In the genomic region with DNA sequence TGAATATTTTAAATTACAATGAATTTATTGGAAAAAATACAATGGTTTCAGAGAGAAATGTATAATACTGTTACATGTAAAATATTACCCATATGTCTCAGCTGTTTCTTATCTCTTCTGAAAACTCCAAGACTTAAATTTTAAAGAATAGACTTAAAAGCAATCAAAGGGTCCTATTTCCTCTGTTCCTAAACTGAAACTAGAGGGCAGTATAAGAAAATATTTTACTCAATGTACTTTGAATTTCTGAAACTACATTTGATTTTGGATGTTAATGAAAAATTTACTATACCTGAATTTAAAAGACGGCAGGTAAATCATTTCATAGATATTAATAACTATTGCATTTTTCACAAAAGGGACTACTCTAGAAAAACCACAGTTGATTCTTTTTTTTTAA, we compare ENCODE assay signal across 27 cellular contexts.
A peak's percentile ranks its signal among the peaks of the same experiment; 100 is the strongest.
DNase-seq lines count a peak whose midpoint lies in the region; ATAC-seq and TF ChIP-seq lines count a peak whose summit lies in the region.
"Had no signal": no experiment of that assay in that cellular context is flagged by ENCODE, and none has a peak within 500 bp of the region (broad histone marks: within the 10 kb centered on the region; RNA-seq: fewer than 3 reads in every experiment).

No MANE protein-coding gene starts in this region.

- no peaks in the 10 kb centered on the region for H3K4me1 ChIP-seq in HCT116 (ENCODE audit: control insufficient read depth in 1 of 2, insufficient read depth in 2 of 2, low read length in 2 of 2)
- H3K4me1 ChIP-seq in RWPE2 (ENCODE audit: insufficient read depth, poor library complexity, severe bottlenecking), result no peaks in the 10 kb centered on the region
- H3K4me1 ChIP-seq: ascending aorta, HAP-1, testis had no signal

- no peak overlapping the region for H3K9ac ChIP-seq in HCT116 (ENCODE audit: low read length)

- TF ChIP-seq POLR2A in HCT116 (IDR thresholded peaks at IDR 0.05; ENCODE audit: borderline replicate concordance, extremely low read depth, insufficient read depth, insufficient read length), result no peak

- H3K27me3 ChIP-seq in AG04450 (ENCODE audit: control insufficient read depth, insufficient read depth, low read length), result no peaks in the 10 kb centered on the region
- H3K27me3 ChIP-seq in HCT116 (ENCODE audit: insufficient read depth, low read length), result no peaks in the 10 kb centered on the region
- no peaks in the 10 kb centered on the region for H3K27me3 ChIP-seq in RWPE2 (ENCODE audit: insufficient read depth, poor library complexity, severe bottlenecking)
- H3K27me3 ChIP-seq: ascending aorta, testis had no signal

- peak; percentile 30 for TF ChIP-seq CTCF in AG04450 (IDR thresholded peaks at IDR 0.05; ENCODE audit: low read depth, low read length)
- TF ChIP-seq CTCF in HCT116 (IDR thresholded peaks at IDR 0.05 in 2 of 3, conservative IDR thresholded peaks at IDR 0.05 in 1 of 3; ENCODE audit: borderline replicate concordance in 1 of 3, insufficient read depth in 1 of 3, low read depth in 2 of 3, low read length in 2 of 3), result 0 out of 6 replicates have a peak, but pooled peaks of 2 of the 3 experiments have one; percentile 8 to 29
- TF ChIP-seq CTCF in RWPE2 (IDR thresholded peaks at IDR 0.05; ENCODE audit: poor library complexity, severe bottlenecking), result peak; percentile 37

- DNase-seq in AG04450 (ENCODE audit: low read depth, low spot score), result no peak
- no peak for DNase-seq in HCT116 (ENCODE audit: low read depth, low spot score)
- no peak for DNase-seq in RWPE2 (ENCODE audit: low spot score)
- DNase-seq in fibroblast of peridontal ligament (ENCODE audit: extremely low read depth), result peak; percentile 13
- DNase-seq in 8988T, result no peak
- no peak for DNase-seq in CD1c-positive myeloid dendritic cell (ENCODE audit: extremely low spot score)
- no peak for DNase-seq in foreskin melanocyte
- DNase-seq: activated CD8-positive, alpha-beta T cell treated with anti-CD3 and anti-CD28 coated beads, Interleukin-2, amount 10 ng/mL, durations not matched to agents 7 days and 5 days; CD4-positive, CD25-positive, alpha-beta regulatory T cell; central memory CD4-positive, alpha-beta T cell; dermis blood vessel endothelial cell; DMS 273 treated with DMSO at 0.1 percent for 48 hours; GDM1; KG1; natural killer cell; NCI-H1694; occipital lobe; PC-9; Right ventricle myocardium superior; stimulated activated naive CD8-positive, alpha-beta T cell treated with anti-CD3 and anti-CD28 coated beads, Interleukin-15, Interleukin-2, amounts not matched to agents 100 U/mL and 50 U/mL, for 24 hours; testis had no signal

- no peaks in the 10 kb centered on the region for H3K36me3 ChIP-seq in HCT116 (ENCODE audit: control insufficient read depth in 1 of 2, insufficient read depth in 2 of 2, low read length in 2 of 2)
- H3K36me3 ChIP-seq in RWPE2 (ENCODE audit: low read depth), result peaks cover 36% of the 10 kb centered on the region
- H3K36me3 ChIP-seq: ascending aorta, HAP-1 had no signal

- no peak for ATAC-seq in HCT116
- no peak for ATAC-seq in RWPE2 (ENCODE audit: low read depth)
- ATAC-seq in HG02623 (IDR thresholded peaks at IDR 0.05; ENCODE audit: unreplicated experiment), result no peak
- ATAC-seq: activated CD8-positive, alpha-beta T cell treated with anti-CD3 and anti-CD28 coated beads, Interleukin-2, amount 10 ng/mL, durations not matched to agents 7 days and 5 days; activated naive CD4-positive, alpha-beta T cell treated with anti-CD3 and anti-CD28 coated beads, Interleukin-2, amount 50 U/mL, for 72 hours; natural killer cell; stimulated activated naive CD8-positive, alpha-beta T cell treated with anti-CD3 and anti-CD28 coated beads, Interleukin-15, Interleukin-2, amounts not matched to agents 100 U/mL and 50 U/mL, for 24 hours had no signal

- no peaks in the 10 kb centered on the region for H4K20me1 ChIP-seq in HCT116 (ENCODE audit: insufficient read depth)

- H2AFZ ChIP-seq in HCT116 (ENCODE audit: low read depth, low read length, poor library complexity, severe bottlenecking), result no peak overlapping the region
- H2AFZ ChIP-seq: PC-9 had no signal

- RAD21 ChIA-PET in HCT116 (lab: Charles Lee; ENCODE audit: low non-redundant PET in 1 of 2, low total read pairs in 2 of 2, uncharacterized antibody in 2 of 2, unreplicated experiment in 2 of 2), result no interaction called here

- no peaks in the 10 kb centered on the region for H3K9me2 ChIP-seq in HCT116 (ENCODE audit: insufficient read depth)

- CTCF ChIA-PET in AG04450 (lab: Charles Lee) (interaction anchor here (0.9 to 1.6 kb wide), 2 partner anchors 24 to 516 kb away, joined by 3 to 4 read pairs; no protein-coding TSS in a partner anchor), HCT116 (lab: Charles Lee) (interaction anchor here (1.7 kb wide), 1 partner anchor 12 kb away, joined by 8 read pairs; no protein-coding TSS in a partner anchor)

- POLR2A ChIA-PET in AG04450 (lab: Yijun Ruan, JAX) (no interaction called here), HCT116 (lab: Charles Lee) (no interaction called here)

- H3K79me2 ChIP-seq in HCT116 (ENCODE audit: insufficient read depth, low read length), result no peaks in the 10 kb centered on the region

- no peak overlapping the region for H3K27ac ChIP-seq in AG04450 (ENCODE audit: low read depth, low read length)
- no peak overlapping the region for H3K27ac ChIP-seq in HCT116 (ENCODE audit: low read depth, low read length)
- H3K27ac ChIP-seq in RWPE2 (ENCODE audit: poor library complexity, severe bottlenecking), result no peak overlapping the region
- H3K27ac ChIP-seq: ascending aorta, PC-9, skin epidermis, testis had no signal

- TF ChIP-seq RAD21 in HCT116 (IDR thresholded peaks at IDR 0.05; ENCODE audit: low read depth), result peak; percentile 25; the same call in 1 of the 2 replicates

- BruUV-seq in HCT116 (replicated peaks; lab: Mats Ljungman, UMichigan), result no TSS peak

- no peak overlapping the region for H3K4me2 ChIP-seq in HCT116 (ENCODE audit: low read length)
- H3K4me2 ChIP-seq: PC-9 had no signal

- intact Hi-C loops in HCT116 (cut with micrococcal nuclease), result no loop called here

- H3K9me3 ChIP-seq in AG04450 (ENCODE audit: control insufficient read depth, insufficient read depth, low read length) (no peaks in the 10 kb centered on the region), HCT116 (ENCODE audit: control insufficient read depth in 1 of 2, insufficient read depth in 1 of 2, low read depth in 1 of 2, low read length in 2 of 2) (no peaks in the 10 kb centered on the region), RWPE2 (ENCODE audit: severe bottlenecking) (no peaks in the 10 kb centered on the region)
- H3K9me3 ChIP-seq: ascending aorta, HAP-1, testis had no signal

- H3K4me3 ChIP-seq in AG04450 (ENCODE audit: low read depth, low read length), result no peak overlapping the region
- no peak overlapping the region for H3K4me3 ChIP-seq in HCT116 (replicated peaks in 1 of 2; ENCODE audit: low read depth in 1 of 2, low read length in 2 of 2)
- H3K4me3 ChIP-seq in RWPE2 (ENCODE audit: severe bottlenecking), result no peak overlapping the region
- H3K4me3 ChIP-seq: ascending aorta, HAP-1, lung, PC-9, skin epidermis, testis had no signal

TF ChIP-seq in HCT116, 20 proteins besides CTCF, POLR2A, EP300 and RAD21:
- TF ChIP-seq, protein P1, sequence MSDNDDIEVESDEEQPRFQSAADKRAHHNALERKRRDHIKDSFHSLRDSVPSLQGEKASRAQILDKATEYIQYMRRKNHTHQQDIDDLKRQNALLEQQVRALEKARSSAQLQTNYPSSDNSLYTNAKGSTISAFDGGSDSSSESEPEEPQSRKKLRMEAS (IDR thresholded peaks at IDR 0.05), result no peak
- TF ChIP-seq CEBPB (IDR thresholded peaks at IDR 0.05; ENCODE audit: low read depth) (no peak), SRF (IDR thresholded peaks at IDR 0.05; ENCODE audit: low read depth) (no peak), FOSL1 (IDR thresholded peaks at IDR 0.05; ENCODE audit: low read depth) (no peak), POLR2AphosphoS5 (IDR thresholded peaks at IDR 0.05; ENCODE audit: low read depth, low read length) (no peak), CBX3 (IDR thresholded peaks at IDR 0.05; ENCODE audit: low read depth) (no peak)
